12 cellular contexts compared by ENCODE assay signal in the genomic region with DNA sequence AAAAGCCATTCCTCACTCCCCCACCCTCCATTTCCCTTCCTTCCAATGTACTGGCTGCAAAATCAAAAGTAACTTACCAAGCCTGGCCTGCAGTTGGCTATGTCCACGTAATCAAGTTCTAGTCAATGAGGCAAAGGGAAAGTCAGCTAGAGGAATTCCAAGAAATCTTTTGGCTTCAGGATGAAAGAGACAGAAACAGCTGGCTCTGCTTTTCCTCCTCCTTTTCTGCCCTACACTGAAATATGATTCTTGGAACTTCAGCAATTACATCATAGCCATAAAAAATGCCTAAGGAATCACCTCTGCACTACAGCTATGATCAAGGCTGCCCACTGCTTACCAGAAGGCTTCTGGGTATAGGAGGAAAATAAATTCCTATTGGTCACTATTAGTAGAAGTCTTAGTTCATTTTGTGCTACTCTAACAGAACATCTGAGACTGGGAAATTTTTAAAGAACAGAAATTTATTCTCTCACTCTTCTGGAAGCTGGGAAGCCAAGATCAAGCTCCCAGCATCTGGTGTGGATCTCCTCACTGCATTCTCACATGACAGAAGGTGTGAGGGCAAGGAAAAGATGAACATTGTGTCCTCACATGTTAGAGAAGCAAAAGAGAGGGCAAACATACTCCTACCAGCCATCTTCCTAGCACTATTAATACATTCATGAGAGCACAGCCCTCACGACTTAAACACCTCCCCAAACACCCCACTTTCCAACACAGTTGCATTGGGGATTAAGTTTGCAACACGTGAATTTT.
DNase-seq lines count a peak whose midpoint lies in the region; ATAC-seq and TF ChIP-seq lines count a peak whose summit lies in the region.
"Had no signal": no experiment of that assay in that cellular context is flagged by ENCODE, and none has a peak within 500 bp of the region (broad histone marks: within the 10 kb centered on the region; RNA-seq: fewer than 3 reads in every experiment).

No MANE protein-coding gene starts in this region.

- H3K4ac ChIP-seq in neuronal stem cell (ENCODE audit: low read length) = no peak overlapping the region

- peaks cover 0 to 3% of the 10 kb centered on the region in 2 donors for H3K4me1 ChIP-seq in neuronal stem cell (ENCODE audit: control insufficient read depth in 2 of 2, insufficient read depth in 1 of 2, low read depth in 1 of 2, low read length in 2 of 2)
- H3K4me1 ChIP-seq in spleen = no peaks in the 10 kb centered on the region

- no peaks in the 10 kb centered on the region for H3K79me1 ChIP-seq in neuronal stem cell (ENCODE audit: low read depth, low read length)

- H3K27ac ChIP-seq in neuronal stem cell (replicated peaks; ENCODE audit: low read length) = no peak overlapping the region
- peak overlapping the region in 2 of 8 donors; percentile 15 to 32 for H3K27ac ChIP-seq in spleen
- H3K27ac ChIP-seq: PC-9 had no signal

- H3K9me3 ChIP-seq in neuronal stem cell (replicated peaks in 1 of 2; ENCODE audit: control insufficient read depth in 2 of 2, insufficient read depth in 1 of 2, low read depth in 1 of 2, low read length in 2 of 2) (no peaks in the 10 kb centered on the region), spleen (no peaks in the 10 kb centered on the region)

- no peak overlapping the region for H4K8ac ChIP-seq in neuronal stem cell (ENCODE audit: low read depth, low read length)

- no peaks in the 10 kb centered on the region for H3K36me3 ChIP-seq in neuronal stem cell (replicated peaks in 1 of 2; ENCODE audit: control insufficient read depth in 2 of 2, insufficient read depth in 2 of 2, low read length in 2 of 2)
- H3K36me3 ChIP-seq in spleen = no peaks in the 10 kb centered on the region

- no peak overlapping the region for H3K9ac ChIP-seq in neuronal stem cell (ENCODE audit: low read depth, low read length, poor library complexity)

- no peak overlapping the region for H2BK15ac ChIP-seq in neuronal stem cell (ENCODE audit: low read length)

- ATAC-seq in GM21825 (IDR thresholded peaks at IDR 0.05; ENCODE audit: unreplicated experiment) = no peak

- no peak overlapping the region for H4K91ac ChIP-seq in neuronal stem cell (ENCODE audit: low read depth, low read length, poor library complexity)

- H3K23ac ChIP-seq in neuronal stem cell (ENCODE audit: low read depth, low read length, poor library complexity) = no peak overlapping the region

- no peak for TF ChIP-seq POLR2A in spleen (IDR thresholded peaks at IDR 0.05)

- H2BK120ac ChIP-seq in neuronal stem cell (ENCODE audit: low read depth, low read length) = no peak overlapping the region

- no peak overlapping the region for H2BK5ac ChIP-seq in neuronal stem cell (ENCODE audit: low read length)

- peak overlapping the region; percentile 81 for H2AFZ ChIP-seq in neuronal stem cell (ENCODE audit: low read length)
- H2AFZ ChIP-seq: PC-9 had no signal

- no peak overlapping the region for H2BK12ac ChIP-seq in neuronal stem cell (ENCODE audit: low read length)

- peak; percentile 96 for DNase-seq in AG10803 (ENCODE audit: low read depth)
- peak; percentile 85 for DNase-seq in NCI-H226
- peak; percentile 93 for DNase-seq in fibroblast of mammary gland (ENCODE audit: low read depth)
- DNase-seq in neuronal stem cell (ENCODE audit: low spot score) = no peak
- no peak for DNase-seq in T-helper 9 cell
- DNase-seq in NCI-H187 (lab: John Stamatoyannopoulos, UW) = no peak
- no peak for DNase-seq in spleen
- DNase-seq: activated B cell treated with CpG ODN at 0.5 μM for 24 hours; CD8-positive, alpha-beta memory T cell; NCI-H1417; PC-9 had no signal

- intact Hi-C loops in spleen (cut with DNase I; ENCODE audit: low total_unique reads) = no loop called here

- no peak overlapping the region for H3K18ac ChIP-seq in neuronal stem cell (ENCODE audit: low read length)

- no peak overlapping the region for H2AK5ac ChIP-seq in neuronal stem cell (ENCODE audit: low read depth, low read length)

- H3K4me2 ChIP-seq in neuronal stem cell (ENCODE audit: insufficient read depth, low read length, poor library complexity, severe bottlenecking) = no peak overlapping the region
- H3K4me2 ChIP-seq: PC-9 had no signal

- TF ChIP-seq CTCF in AG10803 (conservative IDR thresholded peaks at IDR 0.05; ENCODE audit: low read length) (peak; percentile 30; the same call in 1 of the 2 replicates), fibroblast of mammary gland (conservative IDR thresholded peaks at IDR 0.05; ENCODE audit: control insufficient read depth, insufficient read depth, low read depth, low read length) (no peak), spleen (IDR thresholded peaks at IDR 0.05 in 8 of 11, conservative IDR thresholded peaks at IDR 0.05 in 3 of 11) (no peak)

- WGBS in neuronal stem cell (ENCODE audit: extremely low coverage in 2 of 2, insufficient read length in 2 of 2, insufficient replicate concordance in 1 of 2), 2 donors = no CpG with 5 or more reads among the region's 3 CpGs
- 62 to 77% (median 69%) methylated on average over 3 of the region's 3 CpGs for WGBS in spleen, 5 donors

- no peak overlapping the region for H3K14ac ChIP-seq in neuronal stem cell (ENCODE audit: low read length)

- H3K4me3 ChIP-seq in AG10803 (ENCODE audit: low read length) = no peak overlapping the region
- H3K4me3 ChIP-seq in fibroblast of mammary gland (ENCODE audit: control insufficient read depth, low read depth, low read length) = no peak overlapping the region
- H3K4me3 ChIP-seq in neuronal stem cell (ENCODE audit: low read length in 2 of 2) = no peak overlapping the region
- H3K4me3 ChIP-seq in spleen = no peak overlapping the region
- H3K4me3 ChIP-seq: PC-9 had no signal

- H3K27me3 ChIP-seq in neuronal stem cell (ENCODE audit: control insufficient read depth in 3 of 3, insufficient read depth in 3 of 3, low read depth in 1 of 3, low read length in 3 of 3) (no peaks in the 10 kb centered on the region), spleen (replicated peaks in 1 of 7) (no peaks in the 10 kb centered on the region)

Comparison
In these comparisons a context has a peak if more than half of its experiments do, and no peak if none do; other contexts are left out.
1. DNase-seq: peak in AG10803 (single experiment), NCI-H226 (single experiment) and fibroblast of mammary gland (single experiment); none in neuronal stem cell (single experiment), T-helper 9 cell (single experiment), NCI-H187 (0 of 2) and spleen (single experiment).